8 cellular contexts compared by ENCODE assay signal in the genomic region with DNA sequence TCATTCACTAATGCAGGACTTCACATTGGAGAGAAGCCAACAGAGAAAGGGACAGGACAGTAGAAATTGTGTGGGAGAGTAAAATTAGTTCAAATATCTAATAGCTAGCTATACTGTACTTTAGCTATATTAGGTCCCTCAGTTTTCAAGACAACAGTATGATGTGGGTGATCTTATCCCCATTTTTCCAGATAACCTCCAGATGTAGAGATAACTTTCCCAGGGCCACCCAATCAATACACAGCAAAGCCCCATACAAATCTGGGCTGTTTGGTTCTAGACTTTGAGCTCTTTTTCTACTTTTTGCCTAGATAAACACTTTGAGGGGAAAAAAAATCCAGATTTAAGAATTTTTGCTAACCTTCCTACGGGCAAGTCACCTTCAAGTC. TPM values are rescaled to one million over a fixed set of nuclear protein-coding genes. Genes with fewer than 3 reads are reported as not detected.
DNase-seq lines count a peak whose midpoint lies in the region; ATAC-seq and TF ChIP-seq lines count a peak whose summit lies in the region.

No MANE protein-coding gene starts in this region.

- intact Hi-C loops in CD14-positive monocyte (cut with micrococcal nuclease): no loop called here

- H3K4me3 ChIP-seq in MG63 (peak overlapping the region; percentile 71), neuron (ENCODE audit: low read length) (peak overlapping the region; percentile 55)
- H3K4me3 ChIP-seq in effector memory CD4-positive, alpha-beta T cell (ENCODE audit: insufficient read depth, low read depth, low read length, poor library complexity, severe bottlenecking): peak overlapping the region; percentile 67

- peaks cover 8 to 17% (median 10%) of the 10 kb centered on the region in 7 donors for H3K9me3 Mint-ChIP-seq in CD14-positive monocyte

- H3K27ac ChIP-seq in effector memory CD4-positive, alpha-beta T cell (ENCODE audit: insufficient read depth, low read length, poor library complexity, severe bottlenecking): no peak overlapping the region

- H3K27ac Mint-ChIP-seq in CD14-positive monocyte: peak overlapping the region in 1 of 7 donors; percentile 84

- peak overlapping the region; percentile 78 for H2AFZ ChIP-seq in neuron (ENCODE audit: low read depth, low read length)

- peaks cover 1 to 2% of the 10 kb centered on the region in 2 donors for H3K36me3 Mint-ChIP-seq in CD14-positive monocyte

- no peak for ATAC-seq in GM21367 (IDR thresholded peaks at IDR 0.05; ENCODE audit: unreplicated experiment)
- no peak for ATAC-seq in HG03342 (IDR thresholded peaks at IDR 0.05; ENCODE audit: unreplicated experiment)

- TF ChIP-seq CTCF in CD14-positive monocyte (IDR thresholded peaks at IDR 0.05): no peak

- DNase-seq in CD14-positive monocyte (ENCODE audit: low spot score): no peak
- no peak for DNase-seq in MG63
- DNase-seq in effector memory CD4-positive, alpha-beta T cell: no peak
- DNase-seq in NCI-H146 treated with DMSO at 0.1 percent for 48 hours (lab: John Stamatoyannopoulos, UW; ENCODE audit: unreplicated experiment): no peak
- no peak for DNase-seq in NCI-H1092 (lab: John Stamatoyannopoulos, UW)

- no peaks in the 10 kb centered on the region for H3K9me3 ChIP-seq in MG63
- H3K9me3 ChIP-seq in effector memory CD4-positive, alpha-beta T cell (ENCODE audit: control insufficient read depth, low read length): no peaks in the 10 kb centered on the region
- peaks cover 3% of the 10 kb centered on the region for H3K9me3 ChIP-seq in neuron (ENCODE audit: low read length)

- peaks cover 0 to 5% (median 3%) of the 10 kb centered on the region in 3 donors for H3K27me3 Mint-ChIP-seq in CD14-positive monocyte (ENCODE audit: low read depth in 3 of 3)

- peaks cover 6% of the 10 kb centered on the region; the same call in 1 of the 2 replicates for H3K36me3 ChIP-seq in MG63
- H3K36me3 ChIP-seq in effector memory CD4-positive, alpha-beta T cell (ENCODE audit: control insufficient read depth, insufficient read depth, low read length): no peaks in the 10 kb centered on the region
- H3K36me3 ChIP-seq in neuron (ENCODE audit: insufficient read depth, low read length): peaks cover 17% of the 10 kb centered on the region

- peak overlapping the region; percentile 91 to 98 for H3K4me3 Mint-ChIP-seq in CD14-positive monocyte

- H3K27me3 ChIP-seq in MG63 (no peaks in the 10 kb centered on the region), neuron (ENCODE audit: insufficient read depth, low read length) (no peaks in the 10 kb centered on the region)
- no peaks in the 10 kb centered on the region for H3K27me3 ChIP-seq in effector memory CD4-positive, alpha-beta T cell (replicated peaks; ENCODE audit: control insufficient read depth, insufficient read depth, low read length, poor library complexity, severe bottlenecking)

- peaks cover 16% of the 10 kb centered on the region for H3K4me1 Mint-ChIP-seq in CD14-positive monocyte

- no peaks in the 10 kb centered on the region for H3K4me1 ChIP-seq in effector memory CD4-positive, alpha-beta T cell (ENCODE audit: control insufficient read depth, insufficient read depth, low read length, poor library complexity, severe bottlenecking)
- peaks cover 6% of the 10 kb centered on the region for H3K4me1 ChIP-seq in neuron (ENCODE audit: insufficient read depth, low read length)

RNA-seq across cellular contexts. Expression of gene CLDN12, which starts 0.5 kb away (rescaled TPM):
- polyA plus RNA-seq in CD14-positive monocyte: under 1 TPM; 0.32 to 0.60 TPM
- 1.9 and 2.3 TPM in 2 replicates for total RNA-seq in MG63 (2014; rRNA removed; shearing (Covaris generic); ENCODE audit: low replicate concordance)

RNA-seq across cellular contexts. Expression of gene GTPBP10, which starts 56.3 kb away (rescaled TPM):
- 10 to 100 TPM; 10.4 to 12.2 TPM for polyA plus RNA-seq in CD14-positive monocyte
- total RNA-seq in MG63 (2014; rRNA removed; shearing (Covaris generic); ENCODE audit: low replicate concordance): 8.3 and 18.1 TPM in 2 replicates
